Comparison of ENCODE assay signal across 1 cellular context in genomic region chr17:27357236-27357635, GRCh38.
A peak's percentile ranks its signal among the peaks of the same experiment; 100 is the strongest.
TF ChIP-seq lines count a peak whose summit lies in the region.

No MANE protein-coding gene starts in this region.

TF ChIP-seq in K562, 482 proteins besides CTCF, POLR2A, EP300 and RAD21:
- peak; percentile 49 for TF ChIP-seq ZFP36 (IDR thresholded peaks at IDR 0.05; ENCODE audit: low read depth, low read length, partially characterized antibody)
- TF ChIP-seq HNRNPUL1 (IDR thresholded peaks at IDR 0.05; ENCODE audit: low read length), result no peak
- TF ChIP-seq, protein P1, sequence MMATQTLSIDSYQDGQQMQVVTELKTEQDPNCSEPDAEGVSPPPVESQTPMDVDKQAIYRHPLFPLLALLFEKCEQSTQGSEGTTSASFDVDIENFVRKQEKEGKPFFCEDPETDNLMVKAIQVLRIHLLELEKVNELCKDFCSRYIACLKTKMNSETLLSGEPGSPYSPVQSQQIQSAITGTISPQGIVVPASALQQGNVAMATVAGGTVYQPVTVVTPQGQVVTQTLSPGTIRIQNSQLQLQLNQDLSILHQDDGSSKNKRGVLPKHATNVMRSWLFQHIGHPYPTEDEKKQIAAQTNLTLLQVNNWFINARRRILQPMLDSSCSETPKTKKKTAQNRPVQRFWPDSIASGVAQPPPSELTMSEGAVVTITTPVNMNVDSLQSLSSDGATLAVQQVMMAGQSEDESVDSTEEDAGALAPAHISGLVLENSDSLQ (IDR thresholded peaks at IDR 0.05), result no peak
- TF ChIP-seq FOXA1 (IDR thresholded peaks at IDR 0.05; ENCODE audit: borderline replicate concordance), result no peak
- no peak for TF ChIP-seq ARID3B (CRISPR knock-in tag; IDR thresholded peaks at IDR 0.05; ENCODE audit: borderline replicate concordance)
